1 cellular context compared by ENCODE assay signal in genomic region chr10:70544431-70545340, GRCh38.
TF ChIP-seq lines count a peak whose summit lies in the region.

No MANE protein-coding gene starts in this region.

TF ChIP-seq in GM12878, 131 proteins besides CTCF, POLR2A, EP300 and RAD21 (continued from another document):
- TF ChIP-seq CREB1 (IDR thresholded peaks at IDR 0.05; ENCODE audit: low read depth): no peak
- TF ChIP-seq MAX (IDR thresholded peaks at IDR 0.05; ENCODE audit: low read depth, low read length): no peak
- TF ChIP-seq MTA2 (IDR thresholded peaks at IDR 0.05; ENCODE audit: low read depth): no peak
- TF ChIP-seq TAF1 (IDR thresholded peaks at IDR 0.05; ENCODE audit: borderline replicate concordance, low read depth, low read length): no peak
- TF ChIP-seq EED (IDR thresholded peaks at IDR 0.05; ENCODE audit: low read depth): no peak
- TF ChIP-seq KAT2A (conservative IDR thresholded peaks at IDR 0.05; ENCODE audit: control insufficient read depth, low read depth, low read length): no peak
- TF ChIP-seq BCL3 (IDR thresholded peaks at IDR 0.05; ENCODE audit: borderline replicate concordance, insufficient read depth, low read depth, low read length, poor library complexity, severe bottlenecking): no peak
- no peak for TF ChIP-seq SREBF2 (IDR thresholded peaks at IDR 0.05; ENCODE audit: low read length)
- no peak for TF ChIP-seq PAX5 (IDR thresholded peaks at IDR 0.05; ENCODE audit: borderline replicate concordance, low read depth, low read length)
- TF ChIP-seq E4F1 (IDR thresholded peaks at IDR 0.05; ENCODE audit: borderline replicate concordance, partially characterized antibody): no peak
